In genomic region chr9:36499156-36499886, GRCh38 we compare ENCODE assay signal across 11 cellular contexts.
DNase-seq lines count a peak whose midpoint lies in the region; ATAC-seq and TF ChIP-seq lines count a peak whose summit lies in the region.
"Had no signal": no experiment of that assay in that cellular context is flagged by ENCODE, and none has a peak within 500 bp of the region (broad histone marks: within the 10 kb centered on the region; RNA-seq: fewer than 3 reads in every experiment).

No MANE protein-coding gene starts in this region.

- H3K36me3 Mint-ChIP-seq in WTC11: no peaks in the 10 kb centered on the region
- H3K36me3 Mint-ChIP-seq in stimulated activated memory B cell treated with anti-CD40 and anti-IgM and Interleukin-4, amounts not matched to agents 10 μg/mL and 1 μg/mL and 100 μg/mL, for 72 hours: no peaks in the 10 kb centered on the region

- H3K27ac Mint-ChIP-seq in WTC11: no peak overlapping the region
- H3K27ac Mint-ChIP-seq in stimulated activated memory B cell treated with anti-CD40 and anti-IgM and Interleukin-4, amounts not matched to agents 10 μg/mL and 1 μg/mL and 100 μg/mL, for 72 hours: no peak overlapping the region

- ATAC-seq in WTC11: peak; percentile 73
- peak; percentile 24 for ATAC-seq in stimulated activated memory B cell treated with anti-CD40 and anti-IgM and Interleukin-4, amounts not matched to agents 10 μg/mL and 1 μg/mL and 100 μg/mL, for 72 hours
- no peak for ATAC-seq in GM19035 (IDR thresholded peaks at IDR 0.05; ENCODE audit: unreplicated experiment)
- no peak for ATAC-seq in HG03432 (IDR thresholded peaks at IDR 0.05; ENCODE audit: unreplicated experiment)

- no peaks in the 10 kb centered on the region for H3K9me3 Mint-ChIP-seq in WTC11
- no peaks in the 10 kb centered on the region for H3K9me3 Mint-ChIP-seq in stimulated activated memory B cell treated with anti-CD40 and anti-IgM and Interleukin-4, amounts not matched to agents 10 μg/mL and 1 μg/mL and 100 μg/mL, for 72 hours

- H3K4me1 Mint-ChIP-seq in WTC11: peaks cover 12% of the 10 kb centered on the region
- H3K4me1 Mint-ChIP-seq in stimulated activated memory B cell treated with anti-CD40 and anti-IgM and Interleukin-4, amounts not matched to agents 10 μg/mL and 1 μg/mL and 100 μg/mL, for 72 hours: peaks cover 24% of the 10 kb centered on the region

- H3K27me3 Mint-ChIP-seq in WTC11 (ENCODE audit: low read depth): no peaks in the 10 kb centered on the region
- H3K27me3 Mint-ChIP-seq in stimulated activated memory B cell treated with anti-CD40 and anti-IgM and Interleukin-4, amounts not matched to agents 10 μg/mL and 1 μg/mL and 100 μg/mL, for 72 hours: no peaks in the 10 kb centered on the region

- CTCF ChIA-PET in WTC11 (lab: Charles Lee): no interaction called here

- TF ChIP-seq CTCF in WTC11 (IDR thresholded peaks at IDR 0.05): no peak

- no peak overlapping the region for H3K4me3 Mint-ChIP-seq in WTC11
- H3K4me3 Mint-ChIP-seq in stimulated activated memory B cell treated with anti-CD40 and anti-IgM and Interleukin-4, amounts not matched to agents 10 μg/mL and 1 μg/mL and 100 μg/mL, for 72 hours: no peak overlapping the region

- POLR2A ChIA-PET in WTC11 (lab: Charles Lee): no interaction called here

- peak; percentile 63 for DNase-seq in NCI-H187 (lab: John Stamatoyannopoulos, UW)
- DNase-seq in NCI-H187 treated with DMSO at 0.1 percent for 48 hours (lab: John Stamatoyannopoulos, UW): no peak
- DNase-seq in NCI-H2171 (lab: John Stamatoyannopoulos, UW): peak; percentile 42
- peak; percentile 33 for DNase-seq in WTC11 (ENCODE audit: low spot score)
- no peak for DNase-seq in NCI-H2196 (lab: John Stamatoyannopoulos, UW; ENCODE audit: unreplicated experiment)
- DNase-seq: activated naive CD4-positive, alpha-beta T cell treated with Interleukin-2 at 50 U/mL for 16 hours; dorsolateral prefrontal cortex; stimulated activated CD4-positive, alpha-beta T cell treated with anti-CD3 and anti-CD28 coated beads, Interleukin-4, amount 100 ng/mL, for 1 hour had no signal

TF ChIP-seq in WTC11, 78 proteins besides CTCF, POLR2A, EP300 and RAD21:
- no peak for TF ChIP-seq TP53 (CRISPR knock-in tag; IDR thresholded peaks at IDR 0.05)
- no peak for TF ChIP-seq TEAD1 (CRISPR knock-in tag; IDR thresholded peaks at IDR 0.05)
- no peak for TF ChIP-seq TCF7 (CRISPR knock-in tag; IDR thresholded peaks at IDR 0.05; ENCODE audit: low read depth)
- no peak for TF ChIP-seq ELF4 (CRISPR knock-in tag; IDR thresholded peaks at IDR 0.05; ENCODE audit: low read depth)
- TF ChIP-seq, protein P1, sequence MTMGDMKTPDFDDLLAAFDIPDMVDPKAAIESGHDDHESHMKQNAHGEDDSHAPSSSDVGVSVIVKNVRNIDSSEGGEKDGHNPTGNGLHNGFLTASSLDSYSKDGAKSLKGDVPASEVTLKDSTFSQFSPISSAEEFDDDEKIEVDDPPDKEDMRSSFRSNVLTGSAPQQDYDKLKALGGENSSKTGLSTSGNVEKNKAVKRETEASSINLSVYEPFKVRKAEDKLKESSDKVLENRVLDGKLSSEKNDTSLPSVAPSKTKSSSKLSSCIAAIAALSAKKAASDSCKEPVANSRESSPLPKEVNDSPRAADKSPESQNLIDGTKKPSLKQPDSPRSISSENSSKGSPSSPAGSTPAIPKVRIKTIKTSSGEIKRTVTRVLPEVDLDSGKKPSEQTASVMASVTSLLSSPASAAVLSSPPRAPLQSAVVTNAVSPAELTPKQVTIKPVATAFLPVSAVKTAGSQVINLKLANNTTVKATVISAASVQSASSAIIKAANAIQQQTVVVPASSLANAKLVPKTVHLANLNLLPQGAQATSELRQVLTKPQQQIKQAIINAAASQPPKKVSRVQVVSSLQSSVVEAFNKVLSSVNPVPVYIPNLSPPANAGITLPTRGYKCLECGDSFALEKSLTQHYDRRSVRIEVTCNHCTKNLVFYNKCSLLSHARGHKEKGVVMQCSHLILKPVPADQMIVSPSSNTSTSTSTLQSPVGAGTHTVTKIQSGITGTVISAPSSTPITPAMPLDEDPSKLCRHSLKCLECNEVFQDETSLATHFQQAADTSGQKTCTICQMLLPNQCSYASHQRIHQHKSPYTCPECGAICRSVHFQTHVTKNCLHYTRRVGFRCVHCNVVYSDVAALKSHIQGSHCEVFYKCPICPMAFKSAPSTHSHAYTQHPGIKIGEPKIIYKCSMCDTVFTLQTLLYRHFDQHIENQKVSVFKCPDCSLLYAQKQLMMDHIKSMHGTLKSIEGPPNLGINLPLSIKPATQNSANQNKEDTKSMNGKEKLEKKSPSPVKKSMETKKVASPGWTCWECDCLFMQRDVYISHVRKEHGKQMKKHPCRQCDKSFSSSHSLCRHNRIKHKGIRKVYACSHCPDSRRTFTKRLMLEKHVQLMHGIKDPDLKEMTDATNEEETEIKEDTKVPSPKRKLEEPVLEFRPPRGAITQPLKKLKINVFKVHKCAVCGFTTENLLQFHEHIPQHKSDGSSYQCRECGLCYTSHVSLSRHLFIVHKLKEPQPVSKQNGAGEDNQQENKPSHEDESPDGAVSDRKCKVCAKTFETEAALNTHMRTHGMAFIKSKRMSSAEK (CRISPR knock-in tag; IDR thresholded peaks at IDR 0.05; ENCODE audit: borderline replicate concordance): no peak
- TF ChIP-seq JUN (CRISPR knock-in tag; IDR thresholded peaks at IDR 0.05): no peak
- TF ChIP-seq ZNF416 (CRISPR knock-in tag; IDR thresholded peaks at IDR 0.05): no peak
- TF ChIP-seq, protein P2, sequence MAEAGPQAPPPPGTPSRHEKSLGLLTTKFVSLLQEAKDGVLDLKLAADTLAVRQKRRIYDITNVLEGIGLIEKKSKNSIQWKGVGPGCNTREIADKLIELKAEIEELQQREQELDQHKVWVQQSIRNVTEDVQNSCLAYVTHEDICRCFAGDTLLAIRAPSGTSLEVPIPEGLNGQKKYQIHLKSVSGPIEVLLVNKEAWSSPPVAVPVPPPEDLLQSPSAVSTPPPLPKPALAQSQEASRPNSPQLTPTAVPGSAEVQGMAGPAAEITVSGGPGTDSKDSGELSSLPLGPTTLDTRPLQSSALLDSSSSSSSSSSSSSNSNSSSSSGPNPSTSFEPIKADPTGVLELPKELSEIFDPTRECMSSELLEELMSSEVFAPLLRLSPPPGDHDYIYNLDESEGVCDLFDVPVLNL (CRISPR knock-in tag; IDR thresholded peaks at IDR 0.05; ENCODE audit: borderline replicate concordance, low read depth): no peak
- TF ChIP-seq, protein P3, sequence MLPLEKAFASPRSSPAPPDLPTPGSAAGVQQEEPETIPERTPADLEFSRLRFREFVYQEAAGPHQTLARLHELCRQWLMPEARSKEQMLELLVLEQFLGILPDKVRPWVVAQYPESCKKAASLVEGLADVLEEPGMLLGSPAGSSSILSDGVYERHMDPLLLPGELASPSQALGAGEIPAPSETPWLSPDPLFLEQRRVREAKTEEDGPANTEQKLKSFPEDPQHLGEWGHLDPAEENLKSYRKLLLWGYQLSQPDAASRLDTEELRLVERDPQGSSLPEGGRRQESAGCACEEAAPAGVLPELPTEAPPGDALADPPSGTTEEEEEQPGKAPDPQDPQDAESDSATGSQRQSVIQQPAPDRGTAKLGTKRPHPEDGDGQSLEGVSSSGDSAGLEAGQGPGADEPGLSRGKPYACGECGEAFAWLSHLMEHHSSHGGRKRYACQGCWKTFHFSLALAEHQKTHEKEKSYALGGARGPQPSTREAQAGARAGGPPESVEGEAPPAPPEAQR (CRISPR knock-in tag; IDR thresholded peaks at IDR 0.05): no peak
- no peak for TF ChIP-seq GABPB1 (CRISPR knock-in tag; IDR thresholded peaks at IDR 0.05)
- TF ChIP-seq NR1H2 (CRISPR knock-in tag; IDR thresholded peaks at IDR 0.05): no peak
- TF ChIP-seq FOXP1 (CRISPR knock-in tag; IDR thresholded peaks at IDR 0.05; ENCODE audit: borderline replicate concordance): no peak
- no peak for TF ChIP-seq ERG (CRISPR knock-in tag; IDR thresholded peaks at IDR 0.05)
- no peak for TF ChIP-seq ZBTB21 (CRISPR knock-in tag; IDR thresholded peaks at IDR 0.05; ENCODE audit: borderline replicate concordance)
- TF ChIP-seq OVOL2 (CRISPR knock-in tag; IDR thresholded peaks at IDR 0.05; ENCODE audit: borderline replicate concordance): no peak
- no peak for TF ChIP-seq HMGXB4 (CRISPR knock-in tag; IDR thresholded peaks at IDR 0.05)
- TF ChIP-seq, protein P4, sequence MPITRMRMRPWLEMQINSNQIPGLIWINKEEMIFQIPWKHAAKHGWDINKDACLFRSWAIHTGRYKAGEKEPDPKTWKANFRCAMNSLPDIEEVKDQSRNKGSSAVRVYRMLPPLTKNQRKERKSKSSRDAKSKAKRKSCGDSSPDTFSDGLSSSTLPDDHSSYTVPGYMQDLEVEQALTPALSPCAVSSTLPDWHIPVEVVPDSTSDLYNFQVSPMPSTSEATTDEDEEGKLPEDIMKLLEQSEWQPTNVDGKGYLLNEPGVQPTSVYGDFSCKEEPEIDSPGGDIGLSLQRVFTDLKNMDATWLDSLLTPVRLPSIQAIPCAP (CRISPR knock-in tag; IDR thresholded peaks at IDR 0.05): no peak

Comparison
In these comparisons a context has a peak if more than half of its experiments do, and no peak if none do; other contexts are left out.
1. DNase-seq: peak in NCI-H187 (2 of 2), NCI-H2171 (single experiment) and WTC11 (single experiment); none in NCI-H187 treated with DMSO at 0.1 percent for 48 hours (single experiment) and NCI-H2196 (single experiment).
2. ATAC-seq: peak in WTC11 (single experiment) and stimulated activated memory B cell treated with anti-CD40 and anti-IgM and Interleukin-4, amounts not matched to agents 10 μg/mL and 1 μg/mL and 100 μg/mL, for 72 hours (single experiment); none in GM19035 (single experiment) and HG03432 (single experiment).